8 cellular contexts compared by ENCODE assay signal in genomic region chr15:31325976-31326728, GRCh38. TPM values are rescaled to one million over a fixed set of nuclear protein-coding genes. Genes with fewer than 3 reads are reported as not detected.
DNase-seq lines count a peak whose midpoint lies in the region; ATAC-seq and TF ChIP-seq lines count a peak whose summit lies in the region.

No MANE protein-coding gene starts in this region.

- H3K36me3 ChIP-seq in PC-3 (ENCODE audit: low read depth, low read length) (no peaks in the 10 kb centered on the region), mucosa of stomach (ENCODE audit: control insufficient read depth, insufficient read depth, low read length) (no peaks in the 10 kb centered on the region)

- H3K27me3 ChIP-seq in PC-3 (ENCODE audit: low read length) (no peaks in the 10 kb centered on the region), mucosa of stomach (ENCODE audit: control insufficient read depth, insufficient read depth, low read length) (no peaks in the 10 kb centered on the region)

- H3K9me2 ChIP-seq in PC-3 (replicated peaks; ENCODE audit: low read length): no peaks in the 10 kb centered on the region

- POLR2A ChIA-PET in PC-3 (lab: Charles Lee; ENCODE audit: unreplicated experiment): interaction anchor here (0.7 kb wide), 1 partner anchor 1782 kb away, joined by 4 read pairs; no protein-coding TSS in a partner anchor

- TF ChIP-seq CTCF in PC-3 (conservative IDR thresholded peaks at IDR 0.05; ENCODE audit: low read depth, low read length): no peak

- CTCF ChIA-PET in PC-3 (lab: Charles Lee): interaction anchor here (0.5 to 2.1 kb wide), 3 partner anchors 109 to 258 kb away, joined by 5 read pairs; no protein-coding TSS in a partner anchor

- H3K9ac ChIP-seq in PC-3 (ENCODE audit: low read length) (peak overlapping the region; percentile 76), mucosa of stomach (ENCODE audit: low read length) (peak overlapping the region; percentile 98)

- peak overlapping the region; percentile 90 to 99 (median 96) for H3K4me3 Mint-ChIP-seq in IgD-negative memory B cell

- intact Hi-C loops in PC-3 (cut with micrococcal nuclease): loop anchor here (1.0 to 10.0 kb wide), 8 partner anchors 29 to 699 kb away; partner anchors contain the start of genes ARHGAP11B, MTMR10 and OTUD7A

- H3K79me2 ChIP-seq in PC-3 (ENCODE audit: low read length): peaks cover 20% of the 10 kb centered on the region; the same call in 1 of the 2 replicates

- no TSS peak for BruUV-seq in PC-3 (replicated peaks; lab: Mats Ljungman, UMichigan)

- DNase-seq in DMS53 (lab: John Stamatoyannopoulos, UW) (peak; percentile 97), PC-3 (peak; percentile 97)
- DNase-seq in activated T-cell treated with anti-CD3 and anti-CD28 coated beads, Interleukin-2, amount 50 U/mL, for 48 hours: peak; percentile 100
- peak; percentile 99 for DNase-seq in stimulated activated CD8-positive, alpha-beta memory T cell treated with anti-CD3 and anti-CD28 coated beads, Interleukin-4, amount 100 ng/mL, for 4 hours (ENCODE audit: low read depth in 2 of 2, low spot score in 1 of 2)

- no peaks in the 10 kb centered on the region for H3K27me3 Mint-ChIP-seq in IgD-negative memory B cell

- H3K9me3 ChIP-seq in PC-3 (ENCODE audit: low read length) (no peaks in the 10 kb centered on the region), mucosa of stomach (ENCODE audit: control insufficient read depth, low read length) (no peaks in the 10 kb centered on the region)

- ATAC-seq in GM21619 (IDR thresholded peaks at IDR 0.05; ENCODE audit: unreplicated experiment) (peak; percentile 54), PC-3 (peak; percentile 78), esophagus mucosa (peak; percentile 92)

- H2AFZ ChIP-seq in PC-3 (ENCODE audit: low read length): peak overlapping the region; percentile 92

- no peaks in the 10 kb centered on the region for H3K9me3 Mint-ChIP-seq in IgD-negative memory B cell

- H3K27ac ChIP-seq in PC-3 (ENCODE audit: low read length): peak overlapping the region; percentile 72

- H3K4me1 Mint-ChIP-seq in IgD-negative memory B cell: peaks cover 34 to 56% (median 45%) of the 10 kb centered on the region in 3 donors

- H3K27ac Mint-ChIP-seq in IgD-negative memory B cell: peak overlapping the region; percentile 47 to 94 (median 93)

- H4K20me1 ChIP-seq in PC-3 (ENCODE audit: low read length): no peaks in the 10 kb centered on the region

- H3K36me3 Mint-ChIP-seq in IgD-negative memory B cell: peaks cover 1% of the 10 kb centered on the region

- H3K4me3 ChIP-seq in PC-3 (ENCODE audit: low read length) (peak overlapping the region; percentile 89), mucosa of stomach (ENCODE audit: low read length) (peak overlapping the region; percentile 77)

- no peaks in the 10 kb centered on the region for H3F3A ChIP-seq in PC-3 (ENCODE audit: low read length, unreplicated experiment)

- peak overlapping the region; percentile 98 for H3K4me2 ChIP-seq in PC-3 (ENCODE audit: low read length)

- H3K4me1 ChIP-seq in PC-3 (ENCODE audit: insufficient read depth, low read length) (peaks cover 10% of the 10 kb centered on the region; the same call in 1 of the 2 replicates), mucosa of stomach (ENCODE audit: control insufficient read depth, insufficient read depth, low read length) (peaks cover 31% of the 10 kb centered on the region)

RNA-seq across cellular contexts. Expression of gene KLF13, which starts 0.5 kb away (rescaled TPM):
- polyA plus RNA-seq in IgD-negative memory B cell: 81.4 TPM
- total RNA-seq in PC-3 (2014; rRNA removed) (10.1 and 11.4 TPM in 2 replicates), esophagus mucosa (42.7 TPM)

Comparison
In these comparisons a context has a peak if more than half of its experiments do, and no peak if none do; other contexts are left out.
1. Peak in every context shown above with its lines: DNase-seq, ATAC-seq, H3K4me3 ChIP-seq and H3K27ac ChIP-seq.